ENCODE assay signal across 17 cellular contexts in the genomic region with DNA sequence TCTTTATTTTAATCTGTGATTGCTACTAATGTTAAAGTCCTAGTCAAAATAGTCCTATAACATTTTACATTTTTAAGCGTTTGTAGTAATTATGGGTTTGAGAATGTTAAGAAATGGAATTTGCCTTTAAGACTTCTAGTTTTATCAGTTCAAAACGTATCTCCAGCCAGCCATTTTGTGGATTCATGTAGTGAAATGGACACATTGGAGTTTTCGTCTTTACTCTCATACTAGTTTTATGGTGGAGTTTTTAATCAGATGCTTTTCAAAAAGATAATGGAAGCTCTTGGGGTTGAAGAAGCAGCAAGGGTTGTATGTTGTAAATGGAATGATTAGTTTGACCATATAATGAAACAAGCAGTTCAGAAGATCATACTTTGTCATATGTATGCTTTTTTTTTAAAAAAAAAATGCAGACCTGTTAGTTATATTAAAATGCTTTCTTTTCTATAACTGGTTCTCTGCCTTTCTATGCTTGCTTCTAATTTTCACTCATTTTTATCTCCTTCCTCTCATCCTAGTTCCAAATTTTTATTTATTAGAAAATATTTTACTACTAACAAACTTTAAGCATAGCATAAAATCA. TPM values are rescaled to one million over a fixed set of nuclear protein-coding genes. Genes with fewer than 3 reads are reported as not detected.
DNase-seq lines count a peak whose midpoint lies in the region; ATAC-seq and TF ChIP-seq lines count a peak whose summit lies in the region.
"Had no signal": no experiment of that assay in that cellular context is flagged by ENCODE, and none has a peak within 500 bp of the region (broad histone marks: within the 10 kb centered on the region; RNA-seq: fewer than 3 reads in every experiment).

No MANE protein-coding gene starts in this region.

- H3K36me3 Mint-ChIP-seq in HFFc6 (ENCODE audit: low read depth) (peaks cover 24% of the 10 kb centered on the region), endothelial cell (ENCODE audit: low read depth, unreplicated experiment) (peaks cover 7% of the 10 kb centered on the region)
- peaks cover 15% of the 10 kb centered on the region for H3K36me3 Mint-ChIP-seq in activated CD8-positive, alpha-beta memory T cell treated with anti-CD3 and anti-CD28 coated beads, Interleukin-2, amount 10 ng/mL, durations not matched to agents 7 days and 5 days
- H3K36me3 Mint-ChIP-seq in naive thymus-derived CD4-positive, alpha-beta T cell = peaks cover 5 to 23% (median 10%) of the 10 kb centered on the region in 5 donors

- peaks cover 26% of the 10 kb centered on the region for H3K4me1 ChIP-seq in osteoblast (ENCODE audit: insufficient read depth, low read length)
- peaks cover 23% of the 10 kb centered on the region in 2 donors for H3K4me1 ChIP-seq in naive thymus-derived CD4-positive, alpha-beta T cell (ENCODE audit: control insufficient read depth in 2 of 2, insufficient read depth in 2 of 2, low read length in 2 of 2)
- H3K4me1 ChIP-seq: BE2C had no signal

- H3K9me3 ChIP-seq in SK-N-MC (ENCODE audit: low read depth, low read length) (no peaks in the 10 kb centered on the region), osteoblast (ENCODE audit: low read depth, low read length) (no peaks in the 10 kb centered on the region)
- H3K9me3 ChIP-seq in naive thymus-derived CD4-positive, alpha-beta T cell (ENCODE audit: control insufficient read depth in 2 of 3, low read length in 3 of 3) = no peaks in the 10 kb centered on the region
- H3K9me3 ChIP-seq: A549, BE2C had no signal

- H3K4me1 Mint-ChIP-seq in HFFc6 (ENCODE audit: low read depth) (peaks cover 72% of the 10 kb centered on the region), endothelial cell (ENCODE audit: unreplicated experiment) (peaks cover 38% of the 10 kb centered on the region)
- peaks cover 35% of the 10 kb centered on the region for H3K4me1 Mint-ChIP-seq in activated CD8-positive, alpha-beta memory T cell treated with anti-CD3 and anti-CD28 coated beads, Interleukin-2, amount 10 ng/mL, durations not matched to agents 7 days and 5 days
- H3K4me1 Mint-ChIP-seq in naive thymus-derived CD4-positive, alpha-beta T cell = peaks cover 28 to 78% (median 43%) of the 10 kb centered on the region in 7 donors

- CTCF ChIA-PET in activated CD8-positive, alpha-beta memory T cell treated with anti-CD3 and anti-CD28 coated beads, Interleukin-2, amount 10 ng/mL, durations not matched to agents 7 days and 5 days (lab: Charles Lee) = no interaction called here
- CTCF ChIA-PET in naive thymus-derived CD4-positive, alpha-beta T cell (lab: Charles Lee) = no interaction called here

- peaks cover 97% of the 10 kb centered on the region for H3K79me2 ChIP-seq in osteoblast (ENCODE audit: insufficient read depth, low read length)

- H3K27me3 ChIP-seq in osteoblast (ENCODE audit: insufficient read depth, low read length) = no peaks in the 10 kb centered on the region
- H3K27me3 ChIP-seq in naive thymus-derived CD4-positive, alpha-beta T cell (ENCODE audit: control insufficient read depth in 2 of 2, insufficient read depth in 2 of 2, low read length in 2 of 2) = no peaks in the 10 kb centered on the region
- H3K27me3 ChIP-seq: BE2C had no signal

- TF ChIP-seq CTCF in HFFc6 (IDR thresholded peaks at IDR 0.05) (no peak), endothelial cell (IDR thresholded peaks at IDR 0.05; ENCODE audit: unreplicated experiment) (no peak), osteoblast (IDR thresholded peaks at IDR 0.05; ENCODE audit: extremely low read depth, low read depth, low read length) (no peak)

- H3K4me3 Mint-ChIP-seq in HFFc6 (no peak overlapping the region), endothelial cell (ENCODE audit: unreplicated experiment) (no peak overlapping the region)
- no peak overlapping the region for H3K4me3 Mint-ChIP-seq in activated CD8-positive, alpha-beta memory T cell treated with anti-CD3 and anti-CD28 coated beads, Interleukin-2, amount 10 ng/mL, durations not matched to agents 7 days and 5 days
- peak overlapping the region in 2 of 10 donors; percentile 12 to 13 for H3K4me3 Mint-ChIP-seq in naive thymus-derived CD4-positive, alpha-beta T cell
- H3K4me3 Mint-ChIP-seq: CD8-positive, alpha-beta T cell; H9 had no signal

- peak overlapping the region; percentile 40 for H3K27ac Mint-ChIP-seq in HFFc6
- H3K27ac Mint-ChIP-seq in endothelial cell (ENCODE audit: unreplicated experiment) = peak overlapping the region; percentile 48
- no peak overlapping the region for H3K27ac Mint-ChIP-seq in activated CD8-positive, alpha-beta memory T cell treated with anti-CD3 and anti-CD28 coated beads, Interleukin-2, amount 10 ng/mL, durations not matched to agents 7 days and 5 days
- H3K27ac Mint-ChIP-seq in naive thymus-derived CD4-positive, alpha-beta T cell = peak overlapping the region in 3 of 9 donors; percentile 12 to 59 (median 31)

- no peak overlapping the region for H2AFZ ChIP-seq in osteoblast (ENCODE audit: low read length)

- intact Hi-C loops in naive thymus-derived CD4-positive, alpha-beta T cell (cut with micrococcal nuclease) = no loop called here

- no peak overlapping the region for H3K9ac ChIP-seq in SK-N-MC (ENCODE audit: insufficient read length)

- POLR2A ChIA-PET in naive thymus-derived CD4-positive, alpha-beta T cell (lab: Charles Lee) = interaction anchor here (1.2 kb wide), 1 partner anchor 17 kb away, joined by 4 read pairs; a partner anchor contains a TSS

- DNase-seq in HFFc6 = no peak
- DNase-seq in SK-N-MC (ENCODE audit: low read depth, low spot score) = no peak
- no peak for DNase-seq in endothelial cell (ENCODE audit: low spot score)
- DNase-seq in osteoblast (ENCODE audit: insufficient read length, low spot score, missing footprints) = no peak
- DNase-seq in activated CD8-positive, alpha-beta memory T cell treated with anti-CD3 and anti-CD28 coated beads, Interleukin-2, amount 10 ng/mL, durations not matched to agents 7 days and 5 days = no peak
- no peak for DNase-seq in naive thymus-derived CD4-positive, alpha-beta T cell
- DNase-seq: BE2C; CD8-positive, alpha-beta T cell; COR-L47; DND-41; GDM1; GOT3; H9 had no signal

- H3K27me3 Mint-ChIP-seq in HFFc6 (ENCODE audit: insufficient read depth) (no peaks in the 10 kb centered on the region), endothelial cell (ENCODE audit: unreplicated experiment) (peaks cover 3% of the 10 kb centered on the region)
- H3K27me3 Mint-ChIP-seq in activated CD8-positive, alpha-beta memory T cell treated with anti-CD3 and anti-CD28 coated beads, Interleukin-2, amount 10 ng/mL, durations not matched to agents 7 days and 5 days = no peaks in the 10 kb centered on the region
- H3K27me3 Mint-ChIP-seq in naive thymus-derived CD4-positive, alpha-beta T cell = no peaks in the 10 kb centered on the region

- H3K27ac ChIP-seq in SK-N-MC (peak overlapping the region; percentile 63; the same call in 1 of the 2 replicates), osteoblast (ENCODE audit: low read depth, low read length) (peak overlapping the region; percentile 6)
- no peak overlapping the region for H3K27ac ChIP-seq in naive thymus-derived CD4-positive, alpha-beta T cell (ENCODE audit: low read depth, low read length)
- H3K27ac ChIP-seq: A549, C4-2B, HL-60 had no signal

- H3K36me3 ChIP-seq in SK-N-MC (ENCODE audit: insufficient read depth, low read length) = peaks cover 32% of the 10 kb centered on the region
- H3K36me3 ChIP-seq in osteoblast (ENCODE audit: insufficient read depth, low read length) = peaks cover 32% of the 10 kb centered on the region
- H3K36me3 ChIP-seq in naive thymus-derived CD4-positive, alpha-beta T cell (ENCODE audit: control insufficient read depth in 2 of 3, insufficient read depth in 3 of 3, low read length in 3 of 3) = peaks cover 0 to 23% (median 6%) of the 10 kb centered on the region in 3 experiments

- no peak for ATAC-seq in esophagus mucosa
- ATAC-seq in activated CD8-positive, alpha-beta memory T cell treated with anti-CD3 and anti-CD28 coated beads, Interleukin-2, amount 10 ng/mL, durations not matched to agents 7 days and 5 days = no peak
- ATAC-seq in naive thymus-derived CD4-positive, alpha-beta T cell = no peak
- ATAC-seq: A549; CD8-positive, alpha-beta T cell had no signal

- no peak overlapping the region for H3K4me3 ChIP-seq in SK-N-MC
- no peak overlapping the region for H3K4me3 ChIP-seq in osteoblast (ENCODE audit: insufficient read depth, low read length)
- H3K4me3 ChIP-seq in naive thymus-derived CD4-positive, alpha-beta T cell (ENCODE audit: low read length) = no peak overlapping the region
- H3K4me3 ChIP-seq: A549 had no signal

- H3K9me3 Mint-ChIP-seq in HFFc6 (no peaks in the 10 kb centered on the region), endothelial cell (ENCODE audit: unreplicated experiment) (no peaks in the 10 kb centered on the region)
- no peaks in the 10 kb centered on the region for H3K9me3 Mint-ChIP-seq in activated CD8-positive, alpha-beta memory T cell treated with anti-CD3 and anti-CD28 coated beads, Interleukin-2, amount 10 ng/mL, durations not matched to agents 7 days and 5 days (ENCODE audit: low read depth)
- H3K9me3 Mint-ChIP-seq in naive thymus-derived CD4-positive, alpha-beta T cell = no peaks in the 10 kb centered on the region
- H3K9me3 Mint-ChIP-seq: CD8-positive, alpha-beta T cell; H9 had no signal

- peaks cover 47% of the 10 kb centered on the region for H4K20me1 ChIP-seq in osteoblast (ENCODE audit: insufficient read depth, low read length)

- H3K4me2 ChIP-seq in osteoblast (ENCODE audit: insufficient read depth, low read length) = no peak overlapping the region

RNA-seq across cellular contexts. Expression of a gene that starts 16.6 kb away (rescaled TPM):
- total RNA-seq in HFFc6 (2021; fragmentation: NEBNext Ultra II Directional; extraction: Animal tissue kit (Norgen Biotek cat#: 25700)) = 100 to 1,000 TPM; 184 to 237 (median 206) TPM
- total RNA-seq in endothelial cell (ENCODE audit: unreplicated experiment) = 180 TPM
- total RNA-seq in osteoblast = 277 and 316 TPM in 2 replicates
- 232 TPM for total RNA-seq in esophagus mucosa
- total RNA-seq in activated CD8-positive, alpha-beta memory T cell treated with anti-CD3 and anti-CD28 coated beads, Interleukin-2, amount 10 ng/mL, durations not matched to agents 7 days and 5 days = 100 to 1,000 TPM; 107 to 134 TPM
- total RNA-seq in naive thymus-derived CD4-positive, alpha-beta T cell = 100 to 1,000 TPM; 109 to 199 (median 151) TPM
- polyA plus RNA-seq in naive thymus-derived CD4-positive, alpha-beta T cell = 100 to 1,000 TPM; 214 to 278 TPM

RNA-seq across cellular contexts. Expression of a gene that starts 44.6 kb away (rescaled TPM):
- total RNA-seq in HFFc6 (2021; fragmentation: NEBNext Ultra II Directional; extraction: Animal tissue kit (Norgen Biotek cat#: 25700)) = under 1 TPM in 3 of 6 experiments, not detected in 3; 0.14 to 0.34 (median 0.18) TPM
- total RNA-seq in endothelial cell (ENCODE audit: unreplicated experiment) (not detected), osteoblast (0.29 and 0.36 TPM in 2 replicates), esophagus mucosa (not detected)
- total RNA-seq in activated CD8-positive, alpha-beta memory T cell treated with anti-CD3 and anti-CD28 coated beads, Interleukin-2, amount 10 ng/mL, durations not matched to agents 7 days and 5 days = not detected
- total RNA-seq in naive thymus-derived CD4-positive, alpha-beta T cell = under 1 TPM in 1 of 5 experiments, not detected in 4; 0.07 TPM
- polyA plus RNA-seq in naive thymus-derived CD4-positive, alpha-beta T cell = not detected
- total RNA-seq: CD8-positive, alpha-beta T cell had no signal
